ENCODE assay signal across 1 cellular context in genomic region chr4:100422911-100423310, GRCh38.
TF ChIP-seq lines count a peak whose summit lies in the region.

No MANE protein-coding gene starts in this region.

TF ChIP-seq in HCT116, 20 proteins besides CTCF, POLR2A, EP300 and RAD21 (continued from another document):
- TF ChIP-seq SP1 (IDR thresholded peaks at IDR 0.05; ENCODE audit: low read depth) (no peak), TCF7L2 (IDR thresholded peaks at IDR 0.05; ENCODE audit: borderline replicate concordance, extremely low read depth, insufficient read depth, insufficient read length) (no peak), YY1 (IDR thresholded peaks at IDR 0.05; ENCODE audit: extremely low read depth, insufficient replicate concordance, low read depth, low read length) (no peak), CEBPB (IDR thresholded peaks at IDR 0.05; ENCODE audit: low read depth) (no peak), SIN3A (IDR thresholded peaks at IDR 0.05; ENCODE audit: low read depth) (no peak)
